26 cellular contexts compared by ENCODE assay signal in genomic region chr14:100830681-100831080, GRCh38. TPM values are rescaled to one million over a fixed set of nuclear protein-coding genes. Genes with fewer than 3 reads are reported as not detected.
DNase-seq lines count a peak whose midpoint lies in the region; ATAC-seq and TF ChIP-seq lines count a peak whose summit lies in the region.
"Had no signal": no experiment of that assay in that cellular context is flagged by ENCODE, and none has a peak within 500 bp of the region (broad histone marks: within the 10 kb centered on the region; RNA-seq: fewer than 3 reads in every experiment).

No MANE protein-coding gene starts in this region.

- ATAC-seq in GM21528 (IDR thresholded peaks at IDR 0.05; ENCODE audit: low FRiP score, unreplicated experiment) (no peak), HG02973 (IDR thresholded peaks at IDR 0.05; ENCODE audit: unreplicated experiment) (no peak)
- ATAC-seq: heart left ventricle; left colon; naive thymus-derived CD4-positive, alpha-beta T cell had no signal

- no peak for TF ChIP-seq CTCF in Calu3 (IDR thresholded peaks at IDR 0.05; ENCODE audit: unreplicated experiment)

- CTCF ChIA-PET in Calu3 (lab: Charles Lee), result no interaction called here

- no peak overlapping the region for H3K27ac Mint-ChIP-seq in Calu3 (ENCODE audit: unreplicated experiment)
- H3K27ac Mint-ChIP-seq: activated T-helper 1 cell treated with anti-CD3 and anti-CD28 coated beads, Interleukin-12 subunit alpha, Interleukin-12 subunit beta, Interleukin-2, Interleukin-4 antibody, amounts not matched to agents 30 ng/mL and 10 ng/mL and 1 ng/mL, durations not matched to agents 14 hours and 24 hours and 36 hours; naive thymus-derived CD4-positive, alpha-beta T cell had no signal

- no peaks in the 10 kb centered on the region for H3K36me3 Mint-ChIP-seq in Calu3 (ENCODE audit: insufficient read depth, unreplicated experiment)
- H3K36me3 Mint-ChIP-seq: type B pancreatic cell had no signal

- intact Hi-C loops in Calu3 (cut with micrococcal nuclease; ENCODE audit: unreplicated experiment), result no loop called here

- H3K9me3 Mint-ChIP-seq in Calu3 (ENCODE audit: low read depth, unreplicated experiment), result peaks cover 8% of the 10 kb centered on the region
- H3K9me3 Mint-ChIP-seq: type B pancreatic cell had no signal

- peaks cover 68% of the 10 kb centered on the region for H3K27me3 Mint-ChIP-seq in Calu3 (ENCODE audit: unreplicated experiment)

- DNase-seq in NCI-H748 (lab: John Stamatoyannopoulos, UW; ENCODE audit: unreplicated experiment) (peak; percentile 69), NCI-H748 treated with DMSO at 0.1 percent for 48 hours (lab: John Stamatoyannopoulos, UW) (no peak), NCI-H82 (lab: John Stamatoyannopoulos, UW) (peak; percentile 96), iPS-NIHi11 (ENCODE audit: low spot score) (peak; percentile 40), Calu3 (no peak), HPDE6-E6E7 (ENCODE audit: extremely low spot score) (no peak)
- DNase-seq: activated CD4-positive, alpha-beta T cell treated with anti-CD3 and anti-CD28 coated beads for 48 hours; activated naive CD4-positive, alpha-beta T cell treated with anti-CD3 and anti-CD28 coated beads, Interleukin-2, amount 50 U/mL, for 16 hours; COR-L47; dorsolateral prefrontal cortex; H7; Karpas-422; left colon; mesenchymal stem cell; naive thymus-derived CD4-positive, alpha-beta T cell; NCI-H1092; NCI-H226; NK-92 treated with Interleukin-12 subunit alpha and Interleukin-12 subunit beta, amount 100 ng/mL, for 24 hours; Peyer's patch; T-helper 1 cell had no signal

- no peak overlapping the region for H3K4me3 Mint-ChIP-seq in Calu3 (ENCODE audit: low read depth, unreplicated experiment)
- H3K4me3 Mint-ChIP-seq: activated T-helper 1 cell treated with anti-CD3 and anti-CD28 coated beads, Interleukin-12 subunit alpha, Interleukin-12 subunit beta, Interleukin-2, Interleukin-4 antibody, amounts not matched to agents 30 ng/mL and 10 ng/mL and 1 ng/mL, durations not matched to agents 14 hours and 24 hours and 36 hours; central memory CD8-positive, alpha-beta T cell; naive thymus-derived CD4-positive, alpha-beta T cell; type B pancreatic cell had no signal

- no peaks in the 10 kb centered on the region for H3K4me1 Mint-ChIP-seq in Calu3 (ENCODE audit: low read depth, unreplicated experiment)
- H3K4me1 Mint-ChIP-seq: central memory CD8-positive, alpha-beta T cell had no signal

- BruUV-seq in Calu3 (replicated peaks; lab: Mats Ljungman, UMichigan), result no TSS peak

RNA-seq across cellular contexts. Expression of gene MEG3, which starts 4.8 kb away (rescaled TPM):
- not detected in 2 replicates for total RNA-seq in Calu3 (2022)
- total RNA-seq: activated T-helper 1 cell treated with anti-CD3 and anti-CD28 coated beads, Interleukin-12 subunit alpha, Interleukin-12 subunit beta, Interleukin-2, Interleukin-4 antibody, amounts not matched to agents 30 ng/mL and 10 ng/mL and 1 ng/mL, durations not matched to agents 14 hours and 24 hours and 36 hours had no signal

Comparison
In these comparisons a context has a peak if more than half of its experiments do, and no peak if none do; other contexts are left out.
1. DNase-seq: peak in NCI-H748 (single experiment), NCI-H82 (single experiment) and iPS-NIHi11 (single experiment); none in NCI-H748 treated with DMSO at 0.1 percent for 48 hours (single experiment), Calu3 (single experiment) and HPDE6-E6E7 (single experiment).